6 cellular contexts compared by ENCODE assay signal in the genomic region with DNA sequence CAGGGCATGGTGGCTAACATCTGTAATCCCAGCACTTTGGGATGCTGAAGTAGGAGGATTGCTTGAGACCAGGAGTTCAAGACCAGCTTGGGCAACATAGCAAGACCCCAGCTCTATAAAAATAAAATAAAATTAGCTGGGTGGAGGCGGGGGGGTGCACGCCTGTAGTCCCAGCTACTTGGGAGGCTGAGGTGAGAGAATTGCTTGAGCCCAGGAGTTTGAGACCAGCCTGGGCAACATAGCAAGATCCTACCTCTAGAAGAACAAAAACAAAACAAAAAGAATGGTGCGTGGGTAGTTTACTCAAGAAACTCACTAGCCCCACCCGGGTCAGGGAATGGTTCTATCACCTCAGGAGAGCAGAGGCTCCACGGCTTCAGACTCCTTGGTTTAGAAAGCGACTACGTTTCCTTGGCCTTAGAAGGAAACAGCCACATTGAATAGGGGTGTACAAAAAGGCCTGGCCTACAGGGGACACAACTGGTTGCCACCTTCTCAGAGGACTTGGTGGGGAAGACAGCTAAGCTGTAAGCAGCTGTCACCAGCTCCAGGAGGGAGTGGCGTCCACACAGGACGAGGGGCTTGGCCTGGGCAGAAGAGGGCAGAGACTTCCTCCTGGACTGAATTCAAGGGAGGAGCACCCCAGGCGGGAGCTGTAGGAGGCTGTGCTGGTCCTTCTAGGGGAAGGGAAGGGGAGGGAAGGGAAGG. TPM values are rescaled to one million over a fixed set of nuclear protein-coding genes. Genes with fewer than 3 reads are reported as not detected.
A peak's percentile ranks its signal among the peaks of the same experiment; 100 is the strongest.
DNase-seq lines count a peak whose midpoint lies in the region; ATAC-seq and TF ChIP-seq lines count a peak whose summit lies in the region.

No MANE protein-coding gene starts in this region.

- no peaks in the 10 kb centered on the region for H3K9me3 ChIP-seq in BE2C

- no peaks in the 10 kb centered on the region for H3K27me3 Mint-ChIP-seq in chondrocyte (ENCODE audit: low read depth)

- peak; percentile 42 for ATAC-seq in sciatic nerve

- intact Hi-C loops in sciatic nerve (cut with DNase I) = no loop called here

- peaks cover 14% of the 10 kb centered on the region for H3K36me3 ChIP-seq in BE2C

- peak overlapping the region; percentile 78 for H3K4me3 Mint-ChIP-seq in chondrocyte (ENCODE audit: unreplicated experiment)

- H3K27ac Mint-ChIP-seq in chondrocyte (ENCODE audit: unreplicated experiment) = peak overlapping the region; percentile 17

- H3K4me1 Mint-ChIP-seq in chondrocyte (ENCODE audit: low read depth) = peaks cover 27% of the 10 kb centered on the region

- peak overlapping the region; percentile 74 for H3K4me3 ChIP-seq in BE2C (ENCODE audit: low read depth, low read length)

- no peaks in the 10 kb centered on the region for H3K4me1 ChIP-seq in BE2C

- H3K27me3 ChIP-seq in BE2C = no peaks in the 10 kb centered on the region

- no peaks in the 10 kb centered on the region for H3K9me3 Mint-ChIP-seq in chondrocyte (ENCODE audit: low read depth)

- no peak for DNase-seq in BE2C
- DNase-seq in M059J (ENCODE audit: low read depth) = peak; percentile 50
- DNase-seq in chondrocyte (ENCODE audit: low spot score) = no peak
- no peak for DNase-seq in sciatic nerve (ENCODE audit: low spot score)
- DNase-seq in NCI-H1694 treated with DMSO at 0.1 percent for 48 hours (lab: John Stamatoyannopoulos, UW) = no peak
- no peak for DNase-seq in NCI-H2029 (lab: John Stamatoyannopoulos, UW)

- TF ChIP-seq CTCF in BE2C (IDR thresholded peaks at IDR 0.05; ENCODE audit: low read depth, low read length) (no peak), chondrocyte (IDR thresholded peaks at IDR 0.05) (no peak)

- H3K36me3 Mint-ChIP-seq in chondrocyte (ENCODE audit: low read depth) = peaks cover 3% of the 10 kb centered on the region

RNA-seq across cellular contexts. Expression of gene TK1, which starts 0.7 kb away (rescaled TPM):
- 22.1 TPM for polyA plus RNA-seq in BE2C (2012; ENCODE audit: insufficient read depth, insufficient read length, low read depth)
- 107 and 150 TPM in 2 replicates for total RNA-seq in M059J (2014; rRNA removed; shearing (Covaris generic))
- total RNA-seq in chondrocyte (21.1 to 29.5 TPM (median 23.4 TPM) in 3 replicates), sciatic nerve (1.8 TPM)

RNA-seq across cellular contexts. Expression of gene AFMID, which starts 1.0 kb away (rescaled TPM):
- polyA plus RNA-seq in BE2C (2012; ENCODE audit: insufficient read depth, insufficient read length, low read depth) = 36.4 TPM
- total RNA-seq in M059J (2014; rRNA removed; shearing (Covaris generic)) = 9.7 and 13.3 TPM in 2 replicates
- 25.5 to 31.7 TPM (median 28.3 TPM) in 3 replicates for total RNA-seq in chondrocyte
- total RNA-seq in sciatic nerve = 33.6 TPM

RNA-seq across cellular contexts. Expression of gene SYNGR2, which starts 17.8 kb away (rescaled TPM):
- 76.9 TPM for polyA plus RNA-seq in BE2C (2012; ENCODE audit: insufficient read depth, insufficient read length, low read depth)
- total RNA-seq in M059J (2014; rRNA removed; shearing (Covaris generic)) = 34.6 and 37.6 TPM in 2 replicates
- total RNA-seq in chondrocyte (35.1 to 57.6 TPM (median 52.3 TPM) in 3 replicates), sciatic nerve (73.6 TPM)

RNA-seq across cellular contexts. Expression of gene BIRC5, which starts 27.9 kb away (rescaled TPM):
- polyA plus RNA-seq in BE2C (2012; ENCODE audit: insufficient read depth, insufficient read length, low read depth) = 12.0 TPM
- 113 and 148 TPM in 2 replicates for total RNA-seq in M059J (2014; rRNA removed; shearing (Covaris generic))
- total RNA-seq in chondrocyte = 10.2 to 11.6 TPM (median 10.9 TPM) in 3 replicates
- 1.4 TPM for total RNA-seq in sciatic nerve

RNA-seq across cellular contexts. Expression of gene C17orf99, which starts 40.0 kb away (rescaled TPM):
- not detected for polyA plus RNA-seq in BE2C (2012; ENCODE audit: insufficient read depth, insufficient read length, low read depth)
- total RNA-seq in M059J (2014; rRNA removed; shearing (Covaris generic)) = not detected in 2 replicates
- total RNA-seq in chondrocyte = not detected in 3 replicates
- total RNA-seq in sciatic nerve = 0.71 TPM
